Comparison of ENCODE assay signal across 8 cellular contexts in genomic region chr2:65436825-65437221, GRCh38. TPM values are rescaled to one million over a fixed set of nuclear protein-coding genes. Genes with fewer than 3 reads are reported as not detected.
DNase-seq lines count a peak whose midpoint lies in the region; ATAC-seq, FAIRE-seq and TF ChIP-seq lines count a peak whose summit lies in the region.

No MANE protein-coding gene starts in this region.

- FAIRE-seq in GM12892 (lab: Jason Lieb, UNC) = peak; percentile 86

- DNase-seq in GM12892 (ENCODE audit: insufficient read length) (peak; percentile 62), NCI-H2081 treated with DMSO at 0.1 percent for 48 hours (lab: John Stamatoyannopoulos, UW) (no peak), glomerular visceral epithelial cell (ENCODE audit: extremely low spot score) (no peak)
- DNase-seq in activated naive CD4-positive, alpha-beta T cell treated with anti-CD3 and anti-CD28 coated beads for 36 hours = peak; percentile 74
- peak in 2 of 3 donors; percentile 30 for DNase-seq in stimulated activated CD4-positive, alpha-beta T cell treated with anti-CD3 and anti-CD28 coated beads, TNF-alpha, amount 100 ng/mL, for 48 hours (ENCODE audit: low read depth in 3 of 3)

- peak overlapping the region; percentile 82 for H3K4me3 Mint-ChIP-seq in activated naive CD4-positive, alpha-beta T cell treated with anti-CD3 and anti-CD28 coated beads for 36 hours

- no peak for TF ChIP-seq POLR2A in GM12892 (IDR thresholded peaks at IDR 0.05; ENCODE audit: low read depth, low read length)

- H3K36me3 Mint-ChIP-seq in activated naive CD4-positive, alpha-beta T cell treated with anti-CD3 and anti-CD28 coated beads for 36 hours (ENCODE audit: low read depth) = no peaks in the 10 kb centered on the region

- peak; percentile 69 for ATAC-seq in GM21576 (IDR thresholded peaks at IDR 0.05; ENCODE audit: unreplicated experiment)

- H3K9me3 ChIP-seq in iPS-18a (ENCODE audit: control insufficient read depth, low read depth, low read length) = no peaks in the 10 kb centered on the region

- no peak; the same call in 1 of the 2 replicates for TF ChIP-seq RAD21 in Ishikawa (IDR thresholded peaks at IDR 0.05; ENCODE audit: low read depth)

- H3K4me3 ChIP-seq in iPS-18a (ENCODE audit: low read length) = peak overlapping the region; percentile 89

- peaks cover 9% of the 10 kb centered on the region for H3K4me1 Mint-ChIP-seq in activated naive CD4-positive, alpha-beta T cell treated with anti-CD3 and anti-CD28 coated beads for 36 hours (ENCODE audit: low read depth)

- peaks cover 39% of the 10 kb centered on the region for H3K4me1 ChIP-seq in iPS-18a (ENCODE audit: control insufficient read depth, low read depth, low read length)

- H3K36me3 ChIP-seq in iPS-18a (ENCODE audit: control insufficient read depth, low read depth, low read length) = no peaks in the 10 kb centered on the region

- CTCF ChIA-PET in activated naive CD4-positive, alpha-beta T cell treated with anti-CD3 and anti-CD28 coated beads for 36 hours (lab: Charles Lee) = interaction anchor here (1.2 to 1.9 kb wide), 2 partner anchors 10 to 54 kb away, joined by 3 to 5 read pairs; no protein-coding TSS in a partner anchor

- H3K27ac Mint-ChIP-seq in activated naive CD4-positive, alpha-beta T cell treated with anti-CD3 and anti-CD28 coated beads for 36 hours = no peak overlapping the region

- intact Hi-C loops in activated naive CD4-positive, alpha-beta T cell treated with anti-CD3 and anti-CD28 coated beads for 36 hours (cut with micrococcal nuclease) = loop anchor here (1.0 to 10.0 kb wide), 7 partner anchors 54 to 1592 kb away; partner anchors contain the start of genes ACTR2 and UGP2

- no peak for TF ChIP-seq EP300 in Ishikawa (IDR thresholded peaks at IDR 0.05; ENCODE audit: borderline replicate concordance)

- peaks cover 37% of the 10 kb centered on the region for H3K27me3 Mint-ChIP-seq in activated naive CD4-positive, alpha-beta T cell treated with anti-CD3 and anti-CD28 coated beads for 36 hours (ENCODE audit: low read depth)

- H3K27ac ChIP-seq in iPS-18a (ENCODE audit: low read length) = no peak overlapping the region

- no peaks in the 10 kb centered on the region for H3K9me3 Mint-ChIP-seq in activated naive CD4-positive, alpha-beta T cell treated with anti-CD3 and anti-CD28 coated beads for 36 hours

- peak overlapping the region; percentile 74 for H3K9ac ChIP-seq in iPS-18a (ENCODE audit: low read length)

- H3K27me3 ChIP-seq in iPS-18a (ENCODE audit: control insufficient read depth, insufficient read depth, low read length) = peaks cover 52% of the 10 kb centered on the region

TF ChIP-seq in Ishikawa, 13 proteins besides CTCF, POLR2A, EP300 and RAD21:
- TF ChIP-seq CREB1 (IDR thresholded peaks at IDR 0.05; ENCODE audit: low read depth) (no peak), TAF1 (IDR thresholded peaks at IDR 0.05; ENCODE audit: low read depth) (no peak), ZBTB7A (IDR thresholded peaks at IDR 0.05; ENCODE audit: low read depth) (0 out of 2 replicates have a peak, but pooled peaks have one; percentile 17), TEAD4 (IDR thresholded peaks at IDR 0.05) (no peak)

RNA-seq across cellular contexts. Expression of gene SPRED2, which starts 4.4 kb away (rescaled TPM):
- polyA plus RNA-seq in GM12892 (2012; ENCODE audit: missing spikeins) = 8.5 TPM
- 10 to 100 TPM in 1 of 2 experiments, 1 to 10 TPM in 1; 8.0 to 11.4 TPM for total RNA-seq in activated naive CD4-positive, alpha-beta T cell treated with anti-CD3 and anti-CD28 coated beads for 36 hours

Comparison
In these comparisons a context has a peak if more than half of its experiments do, and no peak if none do; other contexts are left out.
1. DNase-seq: peak in GM12892 (single experiment), activated naive CD4-positive, alpha-beta T cell treated with anti-CD3 and anti-CD28 coated beads for 36 hours (single experiment) and stimulated activated CD4-positive, alpha-beta T cell treated with anti-CD3 and anti-CD28 coated beads, TNF-alpha, amount 100 ng/mL, for 48 hours (2 of 3); none in NCI-H2081 treated with DMSO at 0.1 percent for 48 hours (single experiment) and glomerular visceral epithelial cell (single experiment).